In the genomic region with DNA sequence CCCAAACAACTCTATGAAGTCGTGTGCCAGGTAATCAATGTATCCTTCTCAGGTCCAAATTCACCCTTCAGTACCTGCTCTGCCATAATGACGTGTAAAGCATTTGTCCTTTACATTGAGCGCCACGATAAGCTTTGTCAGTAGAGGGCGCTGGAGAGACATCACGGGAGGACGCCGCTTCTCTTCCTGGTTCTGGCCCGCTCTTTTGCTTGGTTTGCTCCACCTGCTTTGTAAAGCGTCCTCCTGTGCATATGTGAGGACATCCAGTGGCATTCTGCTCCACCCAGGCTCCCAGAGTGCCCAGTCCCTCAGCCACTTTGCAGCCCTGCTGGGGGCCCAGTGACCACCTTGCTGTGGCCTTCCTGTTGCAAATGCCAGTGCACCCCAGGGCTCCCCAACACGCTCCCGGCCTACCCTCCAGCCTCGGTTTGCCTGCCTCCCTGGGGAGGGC, we compare ENCODE assay signal across 7 cellular contexts.
A peak's percentile ranks its signal among the peaks of the same experiment; 100 is the strongest.
DNase-seq lines count a peak whose midpoint lies in the region; ATAC-seq and TF ChIP-seq lines count a peak whose summit lies in the region.

No MANE protein-coding gene starts in this region.

- peaks cover 5% of the 10 kb centered on the region for H3K4me1 Mint-ChIP-seq in nephron

- ATAC-seq in GM21825 (IDR thresholded peaks at IDR 0.05; ENCODE audit: unreplicated experiment) (peak; percentile 57), HG02623 (IDR thresholded peaks at IDR 0.05; ENCODE audit: unreplicated experiment) (no peak)

- peaks cover 23% of the 10 kb centered on the region for H3K9me3 Mint-ChIP-seq in nephron

- DNase-seq in ELR (ENCODE audit: low read depth) (peak; percentile 67), NCI-H460 (ENCODE audit: extremely low read depth, low read depth) (peak; percentile 13), amniotic epithelial cell (ENCODE audit: low read depth) (peak; percentile 51), ecto neural progenitor cell (ENCODE audit: low spot score) (no peak)

- H3K27me3 Mint-ChIP-seq in nephron (ENCODE audit: low read depth) = peaks cover 8% of the 10 kb centered on the region

- H3K27ac Mint-ChIP-seq in nephron = no peak overlapping the region

- peak; percentile 32 to 44 (median 44) for TF ChIP-seq CTCF in nephron (IDR thresholded peaks at IDR 0.05; ENCODE audit: unreplicated experiment in 3 of 3)

- peaks cover 27% of the 10 kb centered on the region for H3K36me3 Mint-ChIP-seq in nephron (ENCODE audit: low read depth)

- H3K4me3 Mint-ChIP-seq in nephron = no peak overlapping the region
